In genomic region chr15:29668120-29668602, GRCh38 we compare ENCODE assay signal across 8 cellular contexts.
DNase-seq lines count a peak whose midpoint lies in the region; ATAC-seq, FAIRE-seq and TF ChIP-seq lines count a peak whose summit lies in the region.

No MANE protein-coding gene starts in this region.

- peak; percentile 31 for FAIRE-seq in frontal cortex (lab: Jason Lieb, UNC)

- CTCF ChIA-PET in activated CD4-positive, alpha-beta memory T cell treated with anti-CD3 and anti-CD28 coated beads for 36 hours (lab: Charles Lee): no interaction called here

- ATAC-seq in GM19463 (IDR thresholded peaks at IDR 0.05; ENCODE audit: unreplicated experiment) (peak; percentile 61), HG03097 (IDR thresholded peaks at IDR 0.05; ENCODE audit: low FRiP score, unreplicated experiment) (no peak), HG02884 (IDR thresholded peaks at IDR 0.05; ENCODE audit: unreplicated experiment) (no peak)

- H3K4me1 ChIP-seq in osteoblast (ENCODE audit: insufficient read depth, low read length): peaks cover 28% of the 10 kb centered on the region

- H2AFZ ChIP-seq in osteoblast (ENCODE audit: low read length): no peak overlapping the region

- no peaks in the 10 kb centered on the region for H4K20me1 ChIP-seq in osteoblast (ENCODE audit: insufficient read depth, low read length)

- DNase-seq in CD14-positive monocyte (ENCODE audit: low spot score) (no peak), NCI-H2196 (lab: John Stamatoyannopoulos, UW; ENCODE audit: unreplicated experiment) (peak; percentile 44), frontal cortex (ENCODE audit: low spot score in 2 of 2) (peak; percentile 68 to 69), osteoblast (ENCODE audit: insufficient read length, low spot score, missing footprints) (peak; percentile 93)
- DNase-seq in activated CD4-positive, alpha-beta memory T cell treated with anti-CD3 and anti-CD28 coated beads for 36 hours: peak; percentile 43

- H3K4me1 Mint-ChIP-seq in CD14-positive monocyte: no peaks in the 10 kb centered on the region
- H3K4me1 Mint-ChIP-seq in activated CD4-positive, alpha-beta memory T cell treated with anti-CD3 and anti-CD28 coated beads for 36 hours (ENCODE audit: low read depth): no peaks in the 10 kb centered on the region

- peaks cover 7 to 11% (median 8%) of the 10 kb centered on the region in 3 donors for H3K27me3 Mint-ChIP-seq in CD14-positive monocyte (ENCODE audit: low read depth in 3 of 3)
- H3K27me3 Mint-ChIP-seq in activated CD4-positive, alpha-beta memory T cell treated with anti-CD3 and anti-CD28 coated beads for 36 hours: peaks cover 9% of the 10 kb centered on the region

- H3K79me2 ChIP-seq in osteoblast (ENCODE audit: insufficient read depth, low read length): no peaks in the 10 kb centered on the region

- no peaks in the 10 kb centered on the region for H3K9me3 ChIP-seq in osteoblast (ENCODE audit: low read depth, low read length)

- no peak overlapping the region for H3K27ac ChIP-seq in osteoblast (ENCODE audit: low read depth, low read length)

- H3K27me3 ChIP-seq in osteoblast (ENCODE audit: insufficient read depth, low read length): peaks cover 15% of the 10 kb centered on the region

- H3K4me3 Mint-ChIP-seq in CD14-positive monocyte: no peak overlapping the region
- H3K4me3 Mint-ChIP-seq in activated CD4-positive, alpha-beta memory T cell treated with anti-CD3 and anti-CD28 coated beads for 36 hours: no peak overlapping the region

- peak overlapping the region in 1 of 7 donors; percentile 40 for H3K27ac Mint-ChIP-seq in CD14-positive monocyte
- H3K27ac Mint-ChIP-seq in activated CD4-positive, alpha-beta memory T cell treated with anti-CD3 and anti-CD28 coated beads for 36 hours: no peak overlapping the region

- intact Hi-C loops in CD14-positive monocyte (cut with micrococcal nuclease): no loop called here
- intact Hi-C loops in activated CD4-positive, alpha-beta memory T cell treated with anti-CD3 and anti-CD28 coated beads for 36 hours (cut with micrococcal nuclease): no loop called here

- POLR2A ChIA-PET in activated CD4-positive, alpha-beta memory T cell treated with anti-CD3 and anti-CD28 coated beads for 36 hours (lab: Charles Lee): no interaction called here

- TF ChIP-seq CTCF in CD14-positive monocyte (IDR thresholded peaks at IDR 0.05) (peak; percentile 27), osteoblast (IDR thresholded peaks at IDR 0.05; ENCODE audit: extremely low read depth, low read depth, low read length) (peak; percentile 99)

- no peak overlapping the region for H3K4me2 ChIP-seq in osteoblast (ENCODE audit: insufficient read depth, low read length)

- H3K4me3 ChIP-seq in osteoblast (ENCODE audit: insufficient read depth, low read length): no peak overlapping the region

- H3K36me3 Mint-ChIP-seq in CD14-positive monocyte: no peaks in the 10 kb centered on the region
- no peaks in the 10 kb centered on the region for H3K36me3 Mint-ChIP-seq in activated CD4-positive, alpha-beta memory T cell treated with anti-CD3 and anti-CD28 coated beads for 36 hours

- H3K36me3 ChIP-seq in osteoblast (ENCODE audit: insufficient read depth, low read length): no peaks in the 10 kb centered on the region

- peaks cover 0 to 4% (median 0%) of the 10 kb centered on the region in 7 donors for H3K9me3 Mint-ChIP-seq in CD14-positive monocyte
- H3K9me3 Mint-ChIP-seq in activated CD4-positive, alpha-beta memory T cell treated with anti-CD3 and anti-CD28 coated beads for 36 hours: no peaks in the 10 kb centered on the region
